Comparison of ENCODE assay signal across 16 cellular contexts in genomic region chr6:78597966-78598365, GRCh38.
"Had no signal": no experiment of that assay in that cellular context is flagged by ENCODE, and none has a peak within 500 bp of the region (broad histone marks: within the 10 kb centered on the region; RNA-seq: fewer than 3 reads in every experiment).

No MANE protein-coding gene starts in this region.

- ATAC-seq: activated CD8-positive, alpha-beta T cell treated with anti-CD3 and anti-CD28 coated beads for 36 hours; activated T-cell treated with anti-CD3 and anti-CD28 coated beads, Interleukin-2, amount 50 U/mL, for 72 hours; lower lobe of right lung; naive thymus-derived CD4-positive, alpha-beta T cell had no signal

- H3K27me3 ChIP-seq: cardiac muscle cell, stomach had no signal

- H3K27ac ChIP-seq: cardiac muscle cell, lower lobe of right lung had no signal

- DNase-seq: activated CD4-positive, alpha-beta T cell treated with anti-CD3 and anti-CD28 coated beads for 4 hours; activated CD8-positive, alpha-beta memory T cell treated with anti-CD3 and anti-CD28 coated beads, Interleukin-2, amount 50 U/mL, for 4 hours; activated CD8-positive, alpha-beta T cell treated with anti-CD3 and anti-CD28 coated beads for 36 hours; activated naive CD8-positive, alpha-beta T cell treated with anti-CD3 and anti-CD28 coated beads, Interleukin-2, amount 10 ng/mL, durations not matched to agents 7 days and 5 days; activated T-cell treated with anti-CD3 and anti-CD28 coated beads, Interleukin-2, amount 50 U/mL, for 72 hours; anterior cingulate cortex; effector CD4-positive, alpha-beta T cell; lower lobe of right lung; naive thymus-derived CD4-positive, alpha-beta T cell; retina; stomach; T1000 had no signal

- H3K36me3 ChIP-seq: cardiac muscle cell, lower lobe of right lung, stomach had no signal

- H3K4me1 ChIP-seq: lower lobe of right lung, stomach had no signal

- H3K9me3 ChIP-seq: lower lobe of right lung had no signal

- H3K4me3 ChIP-seq: cardiac muscle cell, lower lobe of right lung, skin epidermis, stomach had no signal

- FAIRE-seq: colon, urothelium cell line had no signal
